In the genomic region with DNA sequence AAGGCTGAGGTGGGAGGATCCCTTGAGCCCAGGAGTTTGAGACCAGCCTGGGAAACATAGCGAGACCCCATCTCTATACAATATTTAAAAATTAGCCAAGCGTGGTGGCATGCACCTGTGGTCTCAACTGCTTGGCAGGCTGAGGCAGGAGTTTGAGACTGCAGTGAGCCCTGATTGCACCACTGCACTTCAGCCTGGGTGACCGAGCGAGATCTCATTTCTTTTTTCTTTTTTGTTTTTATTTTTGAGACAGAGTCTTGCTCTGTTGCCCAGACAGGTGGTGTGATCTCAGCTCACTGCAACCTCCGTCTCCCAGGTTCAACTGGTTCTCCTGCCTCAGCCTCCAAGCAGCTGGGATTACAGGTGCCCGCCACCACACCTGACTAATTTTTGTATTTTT, we compare ENCODE assay signal across 5 cellular contexts. TPM values are rescaled to one million over a fixed set of nuclear protein-coding genes. Genes with fewer than 3 reads are reported as not detected.
DNase-seq lines count a peak whose midpoint lies in the region; ATAC-seq, FAIRE-seq and TF ChIP-seq lines count a peak whose summit lies in the region.
"Not testable (repeated sequence)": the region's sequence is repeated elsewhere in the genome, so short reads cannot be mapped to it uniquely, and the experiment has no call there.

No MANE protein-coding gene starts in this region.

- H3K27ac Mint-ChIP-seq in stimulated activated memory B cell treated with anti-CD40 and anti-IgM and Interleukin-4, amounts not matched to agents 10 μg/mL and 1 μg/mL and 100 μg/mL, for 72 hours, result peak overlapping the region; percentile 75

- CTCF ChIA-PET in OCI-LY7 (lab: Charles Lee; ENCODE audit: unreplicated experiment), result not testable (repeated sequence)

- POLR2A ChIA-PET in OCI-LY7 (lab: Charles Lee), result not testable (repeated sequence)

- DNase-seq in GM12891 (ENCODE audit: insufficient read length, low spot score), result not testable (repeated sequence)
- DNase-seq in NAMALWA (ENCODE audit: low spot score), result peak; percentile 78
- peak; percentile 90 for DNase-seq in OCI-LY7 (ENCODE audit: low spot score)

- H3K4me1 ChIP-seq in BLaER1 (peaks cover 15% of the 10 kb centered on the region), OCI-LY7 (ENCODE audit: insufficient read depth, low read length, poor library complexity, severe bottlenecking) (peaks cover 48% of the 10 kb centered on the region)

- peaks cover 19% of the 10 kb centered on the region for H3K4me1 Mint-ChIP-seq in stimulated activated memory B cell treated with anti-CD40 and anti-IgM and Interleukin-4, amounts not matched to agents 10 μg/mL and 1 μg/mL and 100 μg/mL, for 72 hours

- H4K20me1 ChIP-seq in BLaER1; OCI-LY7 (ENCODE audit: insufficient read depth, low read length): not testable (repeated sequence)

- peaks cover 64% of the 10 kb centered on the region for H3K36me3 Mint-ChIP-seq in stimulated activated memory B cell treated with anti-CD40 and anti-IgM and Interleukin-4, amounts not matched to agents 10 μg/mL and 1 μg/mL and 100 μg/mL, for 72 hours

- not testable (repeated sequence) for H3K9me3 ChIP-seq in BLaER1; OCI-LY7 (ENCODE audit: low read length)

- not testable (repeated sequence) for H3K4me3 Mint-ChIP-seq in stimulated activated memory B cell treated with anti-CD40 and anti-IgM and Interleukin-4, amounts not matched to agents 10 μg/mL and 1 μg/mL and 100 μg/mL, for 72 hours

- intact Hi-C loops in OCI-LY7 (cut with micrococcal nuclease; ENCODE audit: unreplicated experiment), result loop anchor here (2.0 kb wide), 3 partner anchors 57 to 117 kb away; a partner anchor contains a TSS

- H3K9ac ChIP-seq in BLaER1, result 0 out of 2 replicates have a peak overlapping the region, but pooled peaks have one; percentile 6

- H3K36me3 ChIP-seq in BLaER1 (peaks cover 98% of the 10 kb centered on the region), OCI-LY7 (ENCODE audit: insufficient read depth, low read length) (peaks cover 79% of the 10 kb centered on the region)

- H3K27ac ChIP-seq in BLaER1, result 0 out of 2 replicates have a peak overlapping the region, but pooled peaks have one; percentile 26
- peak overlapping the region; percentile 98 for H3K27ac ChIP-seq in OCI-LY7 (ENCODE audit: low read depth, low read length, poor library complexity, severe bottlenecking)

- not testable (repeated sequence) for H3K9me3 Mint-ChIP-seq in stimulated activated memory B cell treated with anti-CD40 and anti-IgM and Interleukin-4, amounts not matched to agents 10 μg/mL and 1 μg/mL and 100 μg/mL, for 72 hours

- H2AFZ ChIP-seq in OCI-LY7 (ENCODE audit: low read length), result not testable (repeated sequence)

- ATAC-seq in stimulated activated memory B cell treated with anti-CD40 and anti-IgM and Interleukin-4, amounts not matched to agents 10 μg/mL and 1 μg/mL and 100 μg/mL, for 72 hours, result peak; percentile 45

- not testable (repeated sequence) for H3K9me2 ChIP-seq in OCI-LY7 (ENCODE audit: insufficient read depth, low read length)

- TF ChIP-seq CTCF in OCI-LY7 (conservative IDR thresholded peaks at IDR 0.05; ENCODE audit: low read length), result not testable (repeated sequence)

- FAIRE-seq in GM12891 (lab: Jason Lieb, UNC), result peak; percentile 69

- not testable (repeated sequence) for H3K79me2 ChIP-seq in OCI-LY7 (ENCODE audit: insufficient read depth, low read depth, low read length)

- TF ChIP-seq POLR2A in GM12891 (IDR thresholded peaks at IDR 0.05; ENCODE audit: low read depth, low read length), result not testable (repeated sequence)

- H3K4me2 ChIP-seq in BLaER1 (peak overlapping the region; percentile 27; the same call in 1 of the 2 replicates), OCI-LY7 (ENCODE audit: low read length) (peak overlapping the region; percentile 56)

- not testable (repeated sequence) for H3K27me3 ChIP-seq in BLaER1

- not testable (repeated sequence) for H3K27me3 Mint-ChIP-seq in stimulated activated memory B cell treated with anti-CD40 and anti-IgM and Interleukin-4, amounts not matched to agents 10 μg/mL and 1 μg/mL and 100 μg/mL, for 72 hours

- not testable (repeated sequence) for H3K4me3 ChIP-seq in BLaER1; OCI-LY7 (ENCODE audit: low read depth, low read length, poor library complexity, severe bottlenecking)

- BruUV-seq in OCI-LY7 (replicated peaks; lab: Mats Ljungman, UMichigan), result not testable (repeated sequence)

RNA-seq across cellular contexts. Expression of a gene that starts 23.4 kb away (rescaled TPM):
- 30.4 TPM for polyA plus RNA-seq in GM12891 (2012; ENCODE audit: low read depth, missing spikeins)
- 31.2 TPM in 2 replicates for total RNA-seq in OCI-LY7 (2014; rRNA removed; shearing (Covaris generic))
- 25.4 and 28.6 TPM in 2 replicates for total RNA-seq in OCI-LY7 (2022)

RNA-seq across cellular contexts. Expression of a gene that starts 34.3 kb away (rescaled TPM):
- 10.6 TPM for polyA plus RNA-seq in GM12891 (2012; ENCODE audit: low read depth, missing spikeins)
- 5.9 and 10.2 TPM in 2 replicates for total RNA-seq in OCI-LY7 (2014; rRNA removed; shearing (Covaris generic))
- total RNA-seq in OCI-LY7 (2022), result 29.5 and 38.8 TPM in 2 replicates

RNA-seq across cellular contexts. Expression of a gene that starts 54.0 kb away (rescaled TPM):
- polyA plus RNA-seq in GM12891 (2012; ENCODE audit: low read depth, missing spikeins), result 2.6 TPM
- total RNA-seq in OCI-LY7 (2014; rRNA removed; shearing (Covaris generic)), result 31.0 and 39.2 TPM in 2 replicates
- 30.0 and 33.1 TPM in 2 replicates for total RNA-seq in OCI-LY7 (2022)
